ENCODE assay signal across 1 cellular context in the genomic region with DNA sequence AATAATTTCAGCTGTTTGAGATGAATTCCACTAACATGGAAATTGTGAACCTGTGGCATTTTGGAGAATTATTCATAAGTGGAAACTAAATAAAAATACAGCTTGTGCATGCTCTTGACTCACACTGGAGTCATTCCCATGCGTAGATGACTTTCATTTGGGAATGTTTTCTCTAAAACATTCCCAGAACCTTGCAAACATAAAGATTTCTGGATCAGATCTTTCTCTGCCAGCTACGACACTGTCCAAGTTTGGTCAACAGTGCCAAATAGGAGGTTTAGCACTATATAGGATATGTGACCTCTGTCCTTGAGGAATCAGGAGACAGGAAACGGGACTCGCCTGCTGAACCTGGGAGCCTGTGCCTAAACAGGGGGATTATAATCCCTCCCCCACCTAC.
TF ChIP-seq lines count a peak whose summit lies in the region.

No MANE protein-coding gene starts in this region.

TF ChIP-seq in SK-N-SH, 30 proteins besides CTCF, POLR2A, EP300 and RAD21 (continued from another document):
- TF ChIP-seq, protein P1, sequence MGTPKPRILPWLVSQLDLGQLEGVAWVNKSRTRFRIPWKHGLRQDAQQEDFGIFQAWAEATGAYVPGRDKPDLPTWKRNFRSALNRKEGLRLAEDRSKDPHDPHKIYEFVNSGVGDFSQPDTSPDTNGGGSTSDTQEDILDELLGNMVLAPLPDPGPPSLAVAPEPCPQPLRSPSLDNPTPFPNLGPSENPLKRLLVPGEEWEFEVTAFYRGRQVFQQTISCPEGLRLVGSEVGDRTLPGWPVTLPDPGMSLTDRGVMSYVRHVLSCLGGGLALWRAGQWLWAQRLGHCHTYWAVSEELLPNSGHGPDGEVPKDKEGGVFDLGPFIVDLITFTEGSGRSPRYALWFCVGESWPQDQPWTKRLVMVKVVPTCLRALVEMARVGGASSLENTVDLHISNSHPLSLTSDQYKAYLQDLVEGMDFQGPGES (IDR thresholded peaks at IDR 0.05; ENCODE audit: low read depth, low read length): no peak
- no peak for TF ChIP-seq CHD2 (IDR thresholded peaks at IDR 0.05; ENCODE audit: low read length, partially characterized antibody)
- TF ChIP-seq ELF1 (IDR thresholded peaks at IDR 0.05): no peak
- peak; percentile 51; the same call in 1 of the 2 replicates for TF ChIP-seq FOSL2 (IDR thresholded peaks at IDR 0.05; ENCODE audit: borderline replicate concordance, low read depth)
- no peak for TF ChIP-seq EZH2phosphoT487 (IDR thresholded peaks at IDR 0.05; ENCODE audit: borderline replicate concordance, low read depth)
- TF ChIP-seq, protein P2, sequence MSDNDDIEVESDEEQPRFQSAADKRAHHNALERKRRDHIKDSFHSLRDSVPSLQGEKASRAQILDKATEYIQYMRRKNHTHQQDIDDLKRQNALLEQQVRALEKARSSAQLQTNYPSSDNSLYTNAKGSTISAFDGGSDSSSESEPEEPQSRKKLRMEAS (IDR thresholded peaks at IDR 0.05; ENCODE audit: low read depth): 0 out of 2 replicates have a peak, but pooled peaks have one; percentile 6
- TF ChIP-seq NRF1 (IDR thresholded peaks at IDR 0.05; ENCODE audit: low read depth, low read length): no peak
- no peak for TF ChIP-seq MXI1 (IDR thresholded peaks at IDR 0.05; ENCODE audit: low read depth, low read length)
- no peak for TF ChIP-seq FOXM1 (IDR thresholded peaks at IDR 0.05; ENCODE audit: low read depth)
- TF ChIP-seq, protein P3, sequence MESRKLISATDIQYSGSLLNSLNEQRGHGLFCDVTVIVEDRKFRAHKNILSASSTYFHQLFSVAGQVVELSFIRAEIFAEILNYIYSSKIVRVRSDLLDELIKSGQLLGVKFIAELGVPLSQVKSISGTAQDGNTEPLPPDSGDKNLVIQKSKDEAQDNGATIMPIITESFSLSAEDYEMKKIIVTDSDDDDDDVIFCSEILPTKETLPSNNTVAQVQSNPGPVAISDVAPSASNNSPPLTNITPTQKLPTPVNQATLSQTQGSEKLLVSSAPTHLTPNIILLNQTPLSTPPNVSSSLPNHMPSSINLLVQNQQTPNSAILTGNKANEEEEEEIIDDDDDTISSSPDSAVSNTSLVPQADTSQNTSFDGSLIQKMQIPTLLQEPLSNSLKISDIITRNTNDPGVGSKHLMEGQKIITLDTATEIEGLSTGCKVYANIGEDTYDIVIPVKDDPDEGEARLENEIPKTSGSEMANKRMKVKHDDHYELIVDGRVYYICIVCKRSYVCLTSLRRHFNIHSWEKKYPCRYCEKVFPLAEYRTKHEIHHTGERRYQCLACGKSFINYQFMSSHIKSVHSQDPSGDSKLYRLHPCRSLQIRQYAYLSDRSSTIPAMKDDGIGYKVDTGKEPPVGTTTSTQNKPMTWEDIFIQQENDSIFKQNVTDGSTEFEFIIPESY (IDR thresholded peaks at IDR 0.05; ENCODE audit: borderline replicate concordance, low read depth): no peak
- TF ChIP-seq TCF12 (IDR thresholded peaks at IDR 0.05): peak; percentile 49; the same call in 1 of the 2 replicates
- TF ChIP-seq RFX5 (IDR thresholded peaks at IDR 0.05; ENCODE audit: low read length): no peak
- TF ChIP-seq GABPA (IDR thresholded peaks at IDR 0.05; ENCODE audit: low read depth): no peak
- TF ChIP-seq RCOR1 (IDR thresholded peaks at IDR 0.05; ENCODE audit: low read length): no peak
- no peak for TF ChIP-seq SIN3A (IDR thresholded peaks at IDR 0.05; ENCODE audit: borderline replicate concordance, low read depth, low read length)
- TF ChIP-seq JUND (IDR thresholded peaks at IDR 0.05): no peak
- TF ChIP-seq, protein P4, sequence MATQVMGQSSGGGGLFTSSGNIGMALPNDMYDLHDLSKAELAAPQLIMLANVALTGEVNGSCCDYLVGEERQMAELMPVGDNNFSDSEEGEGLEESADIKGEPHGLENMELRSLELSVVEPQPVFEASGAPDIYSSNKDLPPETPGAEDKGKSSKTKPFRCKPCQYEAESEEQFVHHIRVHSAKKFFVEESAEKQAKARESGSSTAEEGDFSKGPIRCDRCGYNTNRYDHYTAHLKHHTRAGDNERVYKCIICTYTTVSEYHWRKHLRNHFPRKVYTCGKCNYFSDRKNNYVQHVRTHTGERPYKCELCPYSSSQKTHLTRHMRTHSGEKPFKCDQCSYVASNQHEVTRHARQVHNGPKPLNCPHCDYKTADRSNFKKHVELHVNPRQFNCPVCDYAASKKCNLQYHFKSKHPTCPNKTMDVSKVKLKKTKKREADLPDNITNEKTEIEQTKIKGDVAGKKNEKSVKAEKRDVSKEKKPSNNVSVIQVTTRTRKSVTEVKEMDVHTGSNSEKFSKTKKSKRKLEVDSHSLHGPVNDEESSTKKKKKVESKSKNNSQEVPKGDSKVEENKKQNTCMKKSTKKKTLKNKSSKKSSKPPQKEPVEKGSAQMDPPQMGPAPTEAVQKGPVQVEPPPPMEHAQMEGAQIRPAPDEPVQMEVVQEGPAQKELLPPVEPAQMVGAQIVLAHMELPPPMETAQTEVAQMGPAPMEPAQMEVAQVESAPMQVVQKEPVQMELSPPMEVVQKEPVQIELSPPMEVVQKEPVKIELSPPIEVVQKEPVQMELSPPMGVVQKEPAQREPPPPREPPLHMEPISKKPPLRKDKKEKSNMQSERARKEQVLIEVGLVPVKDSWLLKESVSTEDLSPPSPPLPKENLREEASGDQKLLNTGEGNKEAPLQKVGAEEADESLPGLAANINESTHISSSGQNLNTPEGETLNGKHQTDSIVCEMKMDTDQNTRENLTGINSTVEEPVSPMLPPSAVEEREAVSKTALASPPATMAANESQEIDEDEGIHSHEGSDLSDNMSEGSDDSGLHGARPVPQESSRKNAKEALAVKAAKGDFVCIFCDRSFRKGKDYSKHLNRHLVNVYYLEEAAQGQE (IDR thresholded peaks at IDR 0.05; ENCODE audit: low read depth, low read length): no peak
